1 cellular context compared by ENCODE assay signal in the genomic region with DNA sequence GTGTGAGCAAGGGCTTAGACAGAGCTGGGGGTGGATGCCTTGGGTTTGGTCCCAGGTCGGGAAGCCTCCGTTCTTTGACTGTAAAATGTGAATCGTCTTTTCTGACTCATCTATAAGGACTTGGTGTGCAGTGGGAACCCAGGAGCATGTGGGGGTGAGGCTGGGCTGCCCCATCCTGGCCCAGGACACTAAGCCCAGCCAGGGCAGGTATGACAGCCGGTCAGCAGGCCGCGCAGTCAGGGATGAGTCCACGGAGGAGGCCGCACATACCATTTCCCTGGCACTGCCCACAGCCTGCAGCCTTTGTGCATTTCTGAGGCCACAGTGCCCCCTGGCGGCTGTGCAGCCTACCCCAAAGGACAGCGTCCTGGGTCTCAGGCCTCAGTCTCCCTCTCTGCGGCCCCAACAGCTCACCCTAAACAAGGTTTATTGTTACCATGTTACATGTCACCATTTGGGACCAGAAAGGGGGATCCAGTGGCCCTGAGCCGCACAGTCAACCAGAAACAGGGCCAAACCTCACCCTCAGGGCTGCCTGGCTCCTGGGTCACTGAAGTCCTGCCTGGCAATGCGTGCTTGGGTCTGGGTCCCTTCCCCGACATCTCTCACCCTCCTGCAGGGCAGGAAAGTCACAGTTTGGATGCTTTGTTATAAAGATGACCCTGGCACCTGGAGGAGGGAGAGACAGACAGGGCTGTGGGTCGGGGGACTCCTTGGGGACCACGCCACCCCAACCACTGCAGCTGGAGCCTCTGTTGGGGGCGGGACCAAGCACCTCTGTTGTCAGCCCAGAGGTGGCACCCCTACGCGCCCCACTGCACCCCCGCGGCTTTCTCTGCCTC.
TF ChIP-seq lines count a peak whose summit lies in the region.

No MANE protein-coding gene starts in this region.

TF ChIP-seq in K562, 482 proteins besides CTCF, POLR2A, EP300 and RAD21 (continued from another document and continues in another):
- TF ChIP-seq, protein P1, sequence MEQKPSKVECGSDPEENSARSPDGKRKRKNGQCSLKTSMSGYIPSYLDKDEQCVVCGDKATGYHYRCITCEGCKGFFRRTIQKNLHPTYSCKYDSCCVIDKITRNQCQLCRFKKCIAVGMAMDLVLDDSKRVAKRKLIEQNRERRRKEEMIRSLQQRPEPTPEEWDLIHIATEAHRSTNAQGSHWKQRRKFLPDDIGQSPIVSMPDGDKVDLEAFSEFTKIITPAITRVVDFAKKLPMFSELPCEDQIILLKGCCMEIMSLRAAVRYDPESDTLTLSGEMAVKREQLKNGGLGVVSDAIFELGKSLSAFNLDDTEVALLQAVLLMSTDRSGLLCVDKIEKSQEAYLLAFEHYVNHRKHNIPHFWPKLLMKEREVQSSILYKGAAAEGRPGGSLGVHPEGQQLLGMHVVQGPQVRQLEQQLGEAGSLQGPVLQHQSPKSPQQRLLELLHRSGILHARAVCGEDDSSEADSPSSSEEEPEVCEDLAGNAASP (IDR thresholded peaks at IDR 0.05), result no peak
- TF ChIP-seq POLR2AphosphoS5 (IDR thresholded peaks at IDR 0.05; ENCODE audit: control insufficient read depth, insufficient read depth, low read depth, low read length) (no peak), ZKSCAN3 (CRISPR knock-in tag; IDR thresholded peaks at IDR 0.05) (no peak), ZBTB17 (CRISPR knock-in tag; IDR thresholded peaks at IDR 0.05) (peak; percentile 87), CREB1 (IDR thresholded peaks at IDR 0.05) (no peak), CREB1 (CRISPR knock-in tag; IDR thresholded peaks at IDR 0.05) (no peak; the same call in 1 of the 2 replicates), SMC3 (conservative IDR thresholded peaks at IDR 0.05; ENCODE audit: insufficient read depth, low read depth, low read length) (peak; percentile 99), CTBP1 (IDR thresholded peaks at IDR 0.05; ENCODE audit: borderline replicate concordance) (peak; percentile 54; the same call in 1 of the 2 replicates), DIDO1 (tag; IDR thresholded peaks at IDR 0.05; ENCODE audit: low read depth) (no peak), NR1H2 (CRISPR knock-in tag; IDR thresholded peaks at IDR 0.05) (no peak), ZNF146 (CRISPR knock-in tag; IDR thresholded peaks at IDR 0.05; ENCODE audit: unreplicated experiment) (no peak), ZNF436 (CRISPR knock-in tag; IDR thresholded peaks at IDR 0.05) (no peak), SMAD4 (CRISPR knock-in tag; conservative IDR thresholded peaks at IDR 0.05) (0 out of 2 replicates have a peak, but pooled peaks have one; percentile 25), MECOM (CRISPR knock-in tag; IDR thresholded peaks at IDR 0.05) (no peak), MYNN (IDR thresholded peaks at IDR 0.05) (peak; percentile 81), MYNN (CRISPR knock-in tag; IDR thresholded peaks at IDR 0.05) (no peak), DNMT1 (IDR thresholded peaks at IDR 0.05) (no peak), SETDB1 (IDR thresholded peaks at IDR 0.05; ENCODE audit: low read length) (no peak), GABPA (tag; conservative IDR thresholded peaks at IDR 0.05; ENCODE audit: low read depth) (no peak), JUND (IDR thresholded peaks at IDR 0.05; ENCODE audit: borderline replicate concordance, low read depth, low read length) (peak; percentile 14; the same call in 1 of the 2 replicates), JUND (tag; IDR thresholded peaks at IDR 0.05; ENCODE audit: borderline replicate concordance, low read depth, low read length) (peak; percentile 20; the same call in 1 of the 3 replicates), ZNF583 (CRISPR knock-in tag; IDR thresholded peaks at IDR 0.05) (0 out of 2 replicates have a peak, but pooled peaks have one; percentile 45), HMG20A (CRISPR knock-in tag; conservative IDR thresholded peaks at IDR 0.05) (no peak), ZBTB7A (IDR thresholded peaks at IDR 0.05; ENCODE audit: borderline replicate concordance, control insufficient read depth, low read depth, low read length) (peak; percentile 50; the same call in 1 of the 2 replicates), HNRNPH1 (optimal IDR thresholded peaks at IDR 0.05; ENCODE audit: low read depth, low read length) (no peak), HDAC6 (IDR thresholded peaks at IDR 0.05; ENCODE audit: low read depth, low read length) (no peak), ZNF354B (CRISPR knock-in tag; IDR thresholded peaks at IDR 0.05) (no peak), KLF13 (tag; IDR thresholded peaks at IDR 0.05; ENCODE audit: borderline replicate concordance, low read depth) (no peak), TAF7 (tag; IDR thresholded peaks at IDR 0.05) (no peak)
- TF ChIP-seq, protein P2, sequence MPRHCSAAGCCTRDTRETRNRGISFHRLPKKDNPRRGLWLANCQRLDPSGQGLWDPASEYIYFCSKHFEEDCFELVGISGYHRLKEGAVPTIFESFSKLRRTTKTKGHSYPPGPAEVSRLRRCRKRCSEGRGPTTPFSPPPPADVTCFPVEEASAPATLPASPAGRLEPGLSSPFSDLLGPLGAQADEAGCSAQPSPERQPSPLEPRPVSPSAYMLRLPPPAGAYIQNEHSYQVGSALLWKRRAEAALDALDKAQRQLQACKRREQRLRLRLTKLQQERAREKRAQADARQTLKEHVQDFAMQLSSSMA (CRISPR knock-in tag; IDR thresholded peaks at IDR 0.05), result no peak
- TF ChIP-seq, protein P3, sequence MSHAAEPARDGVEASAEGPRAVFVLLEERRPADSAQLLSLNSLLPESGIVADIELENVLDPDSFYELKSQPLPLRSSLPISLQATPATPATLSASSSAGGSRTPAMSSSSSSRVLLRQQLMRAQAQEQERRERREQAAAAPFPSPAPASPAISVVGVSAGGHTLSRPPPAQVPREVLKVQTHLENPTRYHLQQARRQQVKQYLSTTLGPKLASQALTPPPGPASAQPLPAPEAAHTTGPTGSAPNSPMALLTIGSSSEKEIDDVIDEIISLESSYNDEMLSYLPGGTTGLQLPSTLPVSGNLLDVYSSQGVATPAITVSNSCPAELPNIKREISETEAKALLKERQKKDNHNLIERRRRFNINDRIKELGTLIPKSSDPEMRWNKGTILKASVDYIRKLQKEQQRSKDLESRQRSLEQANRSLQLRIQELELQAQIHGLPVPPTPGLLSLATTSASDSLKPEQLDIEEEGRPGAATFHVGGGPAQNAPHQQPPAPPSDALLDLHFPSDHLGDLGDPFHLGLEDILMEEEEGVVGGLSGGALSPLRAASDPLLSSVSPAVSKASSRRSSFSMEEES (CRISPR knock-in tag; IDR thresholded peaks at IDR 0.05), result no peak
- TF ChIP-seq, protein P4, sequence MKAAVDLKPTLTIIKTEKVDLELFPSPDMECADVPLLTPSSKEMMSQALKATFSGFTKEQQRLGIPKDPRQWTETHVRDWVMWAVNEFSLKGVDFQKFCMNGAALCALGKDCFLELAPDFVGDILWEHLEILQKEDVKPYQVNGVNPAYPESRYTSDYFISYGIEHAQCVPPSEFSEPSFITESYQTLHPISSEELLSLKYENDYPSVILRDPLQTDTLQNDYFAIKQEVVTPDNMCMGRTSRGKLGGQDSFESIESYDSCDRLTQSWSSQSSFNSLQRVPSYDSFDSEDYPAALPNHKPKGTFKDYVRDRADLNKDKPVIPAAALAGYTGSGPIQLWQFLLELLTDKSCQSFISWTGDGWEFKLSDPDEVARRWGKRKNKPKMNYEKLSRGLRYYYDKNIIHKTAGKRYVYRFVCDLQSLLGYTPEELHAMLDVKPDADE (conservative IDR thresholded peaks at IDR 0.05; ENCODE audit: control insufficient read depth, low read depth, low read length), result no peak
- TF ChIP-seq, protein P5, sequence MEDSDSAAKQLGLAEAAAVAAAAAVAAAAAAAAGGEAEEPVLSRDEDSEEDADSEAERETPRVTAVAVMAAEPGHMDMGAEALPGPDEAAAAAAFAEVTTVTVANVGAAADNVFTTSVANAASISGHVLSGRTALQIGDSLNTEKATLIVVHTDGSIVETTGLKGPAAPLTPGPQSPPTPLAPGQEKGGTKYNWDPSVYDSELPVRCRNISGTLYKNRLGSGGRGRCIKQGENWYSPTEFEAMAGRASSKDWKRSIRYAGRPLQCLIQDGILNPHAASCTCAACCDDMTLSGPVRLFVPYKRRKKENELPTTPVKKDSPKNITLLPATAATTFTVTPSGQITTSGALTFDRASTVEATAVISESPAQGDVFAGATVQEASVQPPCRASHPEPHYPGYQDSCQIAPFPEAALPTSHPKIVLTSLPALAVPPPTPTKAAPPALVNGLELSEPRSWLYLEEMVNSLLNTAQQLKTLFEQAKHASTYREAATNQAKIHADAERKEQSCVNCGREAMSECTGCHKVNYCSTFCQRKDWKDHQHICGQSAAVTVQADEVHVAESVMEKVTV (CRISPR knock-in tag; IDR thresholded peaks at IDR 0.05), result peak; percentile 95
- TF ChIP-seq, protein P6, sequence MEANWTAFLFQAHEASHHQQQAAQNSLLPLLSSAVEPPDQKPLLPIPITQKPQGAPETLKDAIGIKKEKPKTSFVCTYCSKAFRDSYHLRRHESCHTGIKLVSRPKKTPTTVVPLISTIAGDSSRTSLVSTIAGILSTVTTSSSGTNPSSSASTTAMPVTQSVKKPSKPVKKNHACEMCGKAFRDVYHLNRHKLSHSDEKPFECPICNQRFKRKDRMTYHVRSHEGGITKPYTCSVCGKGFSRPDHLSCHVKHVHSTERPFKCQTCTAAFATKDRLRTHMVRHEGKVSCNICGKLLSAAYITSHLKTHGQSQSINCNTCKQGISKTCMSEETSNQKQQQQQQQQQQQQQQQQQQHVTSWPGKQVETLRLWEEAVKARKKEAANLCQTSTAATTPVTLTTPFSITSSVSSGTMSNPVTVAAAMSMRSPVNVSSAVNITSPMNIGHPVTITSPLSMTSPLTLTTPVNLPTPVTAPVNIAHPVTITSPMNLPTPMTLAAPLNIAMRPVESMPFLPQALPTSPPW (CRISPR knock-in tag; IDR thresholded peaks at IDR 0.05), result no peak
- TF ChIP-seq, protein P7, sequence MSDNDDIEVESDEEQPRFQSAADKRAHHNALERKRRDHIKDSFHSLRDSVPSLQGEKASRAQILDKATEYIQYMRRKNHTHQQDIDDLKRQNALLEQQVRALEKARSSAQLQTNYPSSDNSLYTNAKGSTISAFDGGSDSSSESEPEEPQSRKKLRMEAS (CRISPR knock-in tag; IDR thresholded peaks at IDR 0.05), result 0 out of 2 replicates have a peak, but pooled peaks have one; percentile 24
- TF ChIP-seq, protein P8, sequence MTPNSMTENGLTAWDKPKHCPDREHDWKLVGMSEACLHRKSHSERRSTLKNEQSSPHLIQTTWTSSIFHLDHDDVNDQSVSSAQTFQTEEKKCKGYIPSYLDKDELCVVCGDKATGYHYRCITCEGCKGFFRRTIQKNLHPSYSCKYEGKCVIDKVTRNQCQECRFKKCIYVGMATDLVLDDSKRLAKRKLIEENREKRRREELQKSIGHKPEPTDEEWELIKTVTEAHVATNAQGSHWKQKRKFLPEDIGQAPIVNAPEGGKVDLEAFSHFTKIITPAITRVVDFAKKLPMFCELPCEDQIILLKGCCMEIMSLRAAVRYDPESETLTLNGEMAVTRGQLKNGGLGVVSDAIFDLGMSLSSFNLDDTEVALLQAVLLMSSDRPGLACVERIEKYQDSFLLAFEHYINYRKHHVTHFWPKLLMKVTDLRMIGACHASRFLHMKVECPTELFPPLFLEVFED (CRISPR knock-in tag; conservative IDR thresholded peaks at IDR 0.05), result no peak
- TF ChIP-seq, protein P9, sequence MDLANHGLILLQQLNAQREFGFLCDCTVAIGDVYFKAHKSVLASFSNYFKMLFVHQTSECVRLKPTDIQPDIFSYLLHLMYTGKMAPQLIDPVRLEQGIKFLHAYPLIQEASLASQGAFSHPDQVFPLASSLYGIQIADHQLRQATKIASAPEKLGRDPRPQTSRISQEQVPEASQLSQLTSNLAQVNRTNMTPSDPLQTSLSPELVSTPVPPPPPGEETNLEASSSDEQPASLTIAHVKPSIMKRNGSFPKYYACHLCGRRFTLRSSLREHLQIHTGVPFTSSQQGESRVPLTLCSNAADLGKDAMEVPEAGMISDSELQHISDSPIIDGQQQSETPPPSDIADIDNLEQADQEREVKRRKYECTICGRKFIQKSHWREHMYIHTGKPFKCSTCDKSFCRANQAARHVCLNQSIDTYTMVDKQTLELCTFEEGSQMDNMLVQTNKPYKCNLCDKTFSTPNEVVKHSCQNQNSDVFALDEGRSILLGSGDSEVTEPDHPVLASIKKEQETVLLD (IDR thresholded peaks at IDR 0.05), result 0 out of 2 replicates have a peak, but pooled peaks have one; percentile 31
- TF ChIP-seq, protein P10, sequence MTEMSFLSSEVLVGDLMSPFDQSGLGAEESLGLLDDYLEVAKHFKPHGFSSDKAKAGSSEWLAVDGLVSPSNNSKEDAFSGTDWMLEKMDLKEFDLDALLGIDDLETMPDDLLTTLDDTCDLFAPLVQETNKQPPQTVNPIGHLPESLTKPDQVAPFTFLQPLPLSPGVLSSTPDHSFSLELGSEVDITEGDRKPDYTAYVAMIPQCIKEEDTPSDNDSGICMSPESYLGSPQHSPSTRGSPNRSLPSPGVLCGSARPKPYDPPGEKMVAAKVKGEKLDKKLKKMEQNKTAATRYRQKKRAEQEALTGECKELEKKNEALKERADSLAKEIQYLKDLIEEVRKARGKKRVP (CRISPR knock-in tag; IDR thresholded peaks at IDR 0.05), result no peak
- TF ChIP-seq, protein P11, sequence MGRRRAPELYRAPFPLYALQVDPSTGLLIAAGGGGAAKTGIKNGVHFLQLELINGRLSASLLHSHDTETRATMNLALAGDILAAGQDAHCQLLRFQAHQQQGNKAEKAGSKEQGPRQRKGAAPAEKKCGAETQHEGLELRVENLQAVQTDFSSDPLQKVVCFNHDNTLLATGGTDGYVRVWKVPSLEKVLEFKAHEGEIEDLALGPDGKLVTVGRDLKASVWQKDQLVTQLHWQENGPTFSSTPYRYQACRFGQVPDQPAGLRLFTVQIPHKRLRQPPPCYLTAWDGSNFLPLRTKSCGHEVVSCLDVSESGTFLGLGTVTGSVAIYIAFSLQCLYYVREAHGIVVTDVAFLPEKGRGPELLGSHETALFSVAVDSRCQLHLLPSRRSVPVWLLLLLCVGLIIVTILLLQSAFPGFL (CRISPR knock-in tag; IDR thresholded peaks at IDR 0.05), result no peak
- TF ChIP-seq, protein P12, sequence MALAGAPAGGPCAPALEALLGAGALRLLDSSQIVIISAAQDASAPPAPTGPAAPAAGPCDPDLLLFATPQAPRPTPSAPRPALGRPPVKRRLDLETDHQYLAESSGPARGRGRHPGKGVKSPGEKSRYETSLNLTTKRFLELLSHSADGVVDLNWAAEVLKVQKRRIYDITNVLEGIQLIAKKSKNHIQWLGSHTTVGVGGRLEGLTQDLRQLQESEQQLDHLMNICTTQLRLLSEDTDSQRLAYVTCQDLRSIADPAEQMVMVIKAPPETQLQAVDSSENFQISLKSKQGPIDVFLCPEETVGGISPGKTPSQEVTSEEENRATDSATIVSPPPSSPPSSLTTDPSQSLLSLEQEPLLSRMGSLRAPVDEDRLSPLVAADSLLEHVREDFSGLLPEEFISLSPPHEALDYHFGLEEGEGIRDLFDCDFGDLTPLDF (CRISPR knock-in tag; IDR thresholded peaks at IDR 0.05), result no peak
- TF ChIP-seq, protein P13, sequence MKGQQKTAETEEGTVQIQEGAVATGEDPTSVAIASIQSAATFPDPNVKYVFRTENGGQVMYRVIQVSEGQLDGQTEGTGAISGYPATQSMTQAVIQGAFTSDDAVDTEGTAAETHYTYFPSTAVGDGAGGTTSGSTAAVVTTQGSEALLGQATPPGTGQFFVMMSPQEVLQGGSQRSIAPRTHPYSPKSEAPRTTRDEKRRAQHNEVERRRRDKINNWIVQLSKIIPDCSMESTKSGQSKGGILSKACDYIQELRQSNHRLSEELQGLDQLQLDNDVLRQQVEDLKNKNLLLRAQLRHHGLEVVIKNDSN (CRISPR knock-in tag; IDR thresholded peaks at IDR 0.05), result no peak
